In the genomic region with DNA sequence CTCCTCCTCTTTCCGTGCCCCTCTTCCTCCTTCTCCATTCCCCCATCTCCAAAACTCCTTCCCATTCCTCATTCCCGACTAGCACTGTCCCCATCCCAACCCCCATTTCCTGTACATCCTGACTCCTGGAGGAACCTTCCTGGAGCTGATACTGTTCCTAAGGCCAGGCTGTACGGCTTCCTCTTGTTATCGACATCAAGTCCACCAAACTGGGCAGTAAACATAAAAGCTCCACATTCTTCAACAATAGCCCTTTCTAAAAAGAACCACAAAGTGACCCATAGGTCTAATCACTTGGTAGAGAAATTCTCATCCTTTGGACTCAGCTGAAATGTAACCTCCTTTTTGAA, we compare ENCODE assay signal across 20 cellular contexts. TPM values are rescaled to one million over a fixed set of nuclear protein-coding genes. Genes with fewer than 3 reads are reported as not detected.
DNase-seq lines count a peak whose midpoint lies in the region; ATAC-seq, FAIRE-seq and TF ChIP-seq lines count a peak whose summit lies in the region.
"Had no signal": no experiment of that assay in that cellular context is flagged by ENCODE, and none has a peak within 500 bp of the region (broad histone marks: within the 10 kb centered on the region; RNA-seq: fewer than 3 reads in every experiment).

No MANE protein-coding gene starts in this region.

- no peak overlapping the region for H3K4me3 ChIP-seq in endothelial cell of umbilical vein (replicated peaks in 1 of 3; ENCODE audit: insufficient read depth in 1 of 3, low read depth in 1 of 3, low read length in 3 of 3)
- no peak overlapping the region for H3K4me3 ChIP-seq in endodermal cell (ENCODE audit: low read length)
- H3K4me3 ChIP-seq: BLaER1 treated with 17β-estradiol and CSF1 and Interleukin-3, amounts not matched to agents 10 nM and 100 nM; GM23338 had no signal

- DNase-seq in activated naive CD4-positive, alpha-beta T cell treated with anti-CD3 and anti-CD28 coated beads, Interleukin-2, amount 10 ng/mL, durations not matched to agents 7 days and 5 days = no peak
- DNase-seq in activated naive CD4-positive, alpha-beta T cell treated with anti-CD3 and anti-CD28 coated beads, Interleukin-2, amount 50 U/mL, for 72 hours (ENCODE audit: low spot score in 2 of 2) = no peak
- DNase-seq in NCI-H226 (peak; percentile 4), endothelial cell of umbilical vein (ENCODE audit: low read depth, low spot score) (peak; percentile 61), lung microvascular endothelial cell (ENCODE audit: low read depth in 2 of 2) (peak; percentile 30 to 64), endodermal cell (no peak)
- DNase-seq: ACHN; CD4-positive, CD25-positive, alpha-beta regulatory T cell; DMS153; DMS79 treated with DMSO at 0.1 percent for 48 hours; H7 had no signal

- H3K4me1 Mint-ChIP-seq in activated naive CD4-positive, alpha-beta T cell treated with anti-CD3 and anti-CD28 coated beads, Interleukin-2, amount 10 ng/mL, durations not matched to agents 7 days and 5 days = peaks cover 76% of the 10 kb centered on the region
- H3K4me1 Mint-ChIP-seq in endodermal cell = no peaks in the 10 kb centered on the region
- H3K4me1 Mint-ChIP-seq: IgD-negative memory B cell had no signal

- intact Hi-C loops in endothelial cell of umbilical vein (cut with micrococcal nuclease) = loop anchor here (2.0 kb wide), 1 partner anchor 38 kb away; no protein-coding TSS in a partner anchor

- TF ChIP-seq POLR2A in endothelial cell of umbilical vein (IDR thresholded peaks at IDR 0.05; ENCODE audit: low read depth, low read length) = no peak

- H3K9me3 Mint-ChIP-seq in activated naive CD4-positive, alpha-beta T cell treated with anti-CD3 and anti-CD28 coated beads, Interleukin-2, amount 10 ng/mL, durations not matched to agents 7 days and 5 days = no peaks in the 10 kb centered on the region
- H3K9me3 Mint-ChIP-seq in activated naive CD4-positive, alpha-beta T cell treated with anti-CD3 and anti-CD28 coated beads, Interleukin-2, amount 50 U/mL, for 72 hours = no peaks in the 10 kb centered on the region
- peaks cover 52% of the 10 kb centered on the region for H3K9me3 Mint-ChIP-seq in endodermal cell
- H3K9me3 Mint-ChIP-seq: CD4-positive, CD25-positive, alpha-beta regulatory T cell; GM23338; IgD-negative memory B cell had no signal

- H3K9ac ChIP-seq in endothelial cell of umbilical vein (replicated peaks; ENCODE audit: extremely low read depth, insufficient read depth, low read length) = no peak overlapping the region
- H3K9ac ChIP-seq in endodermal cell (ENCODE audit: extremely low read depth, low read length, poor library complexity, severe bottlenecking) = no peak overlapping the region
- H3K9ac ChIP-seq: BLaER1 treated with 17β-estradiol and CSF1 and Interleukin-3, amounts not matched to agents 10 nM and 100 nM had no signal

- peak overlapping the region; percentile 40 for H2AFZ ChIP-seq in endothelial cell of umbilical vein (ENCODE audit: low read depth, low read length)
- H2AFZ ChIP-seq: GM23338 had no signal

- CTCF ChIA-PET in activated naive CD4-positive, alpha-beta T cell treated with anti-CD3 and anti-CD28 coated beads, Interleukin-2, amount 10 ng/mL, durations not matched to agents 7 days and 5 days (lab: Charles Lee) = interaction anchor here (1.1 kb wide), 1 partner anchor 489 kb away, joined by 3 read pairs; no protein-coding TSS in a partner anchor
- CTCF ChIA-PET in endothelial cell of umbilical vein (lab: Charles Lee) = interaction anchor here (0.9 to 2.9 kb wide), 7 partner anchors 13 to 602 kb away, joined by 3 to 28 read pairs (median 4); a partner anchor contains a TSS

- peak overlapping the region; percentile 54 for H3K27ac Mint-ChIP-seq in activated naive CD4-positive, alpha-beta T cell treated with anti-CD3 and anti-CD28 coated beads, Interleukin-2, amount 10 ng/mL, durations not matched to agents 7 days and 5 days
- no peak overlapping the region for H3K27ac Mint-ChIP-seq in activated naive CD4-positive, alpha-beta T cell treated with anti-CD3 and anti-CD28 coated beads, Interleukin-2, amount 50 U/mL, for 72 hours
- no peak overlapping the region for H3K27ac Mint-ChIP-seq in endodermal cell
- H3K27ac Mint-ChIP-seq: GM23338, IgD-negative memory B cell had no signal

- peak overlapping the region; percentile 67 for H3K4me2 ChIP-seq in endothelial cell of umbilical vein (ENCODE audit: insufficient read depth, low read length)
- H3K4me2 ChIP-seq: GM23338 had no signal

- no peaks in the 10 kb centered on the region for H3K27me3 Mint-ChIP-seq in activated naive CD4-positive, alpha-beta T cell treated with anti-CD3 and anti-CD28 coated beads, Interleukin-2, amount 10 ng/mL, durations not matched to agents 7 days and 5 days
- no peaks in the 10 kb centered on the region for H3K27me3 Mint-ChIP-seq in endodermal cell (ENCODE audit: insufficient read depth)
- H3K27me3 Mint-ChIP-seq: CD4-positive, CD25-positive, alpha-beta regulatory T cell had no signal

- dilution Hi-C loops in endothelial cell of umbilical vein (cut with MboI; ENCODE audit: extremely low pct_ligation_motif_present, low sequenced_read_pairs) = no loop called here

- H3K9me1 ChIP-seq in endothelial cell of umbilical vein (replicated peaks; ENCODE audit: control insufficient read depth, extremely low read depth, insufficient read depth, low read length) = no peaks in the 10 kb centered on the region

- H3K36me3 Mint-ChIP-seq in activated naive CD4-positive, alpha-beta T cell treated with anti-CD3 and anti-CD28 coated beads, Interleukin-2, amount 10 ng/mL, durations not matched to agents 7 days and 5 days = peaks cover 13% of the 10 kb centered on the region
- no peaks in the 10 kb centered on the region for H3K36me3 Mint-ChIP-seq in activated naive CD4-positive, alpha-beta T cell treated with anti-CD3 and anti-CD28 coated beads, Interleukin-2, amount 50 U/mL, for 72 hours
- H3K36me3 Mint-ChIP-seq in endodermal cell (ENCODE audit: low read depth) = peaks cover 9% of the 10 kb centered on the region
- H3K36me3 Mint-ChIP-seq: CD4-positive, CD25-positive, alpha-beta regulatory T cell; IgD-negative memory B cell had no signal

- no peaks in the 10 kb centered on the region for H3K79me2 ChIP-seq in endothelial cell of umbilical vein (ENCODE audit: control insufficient read depth, insufficient read depth, low read length)

- no peaks in the 10 kb centered on the region for H4K20me1 ChIP-seq in endothelial cell of umbilical vein (replicated peaks; ENCODE audit: control insufficient read depth, extremely low read depth, insufficient read depth, low read length)

- H3K4me1 ChIP-seq in endothelial cell of umbilical vein (ENCODE audit: control insufficient read depth, extremely low read depth, insufficient read depth, low read length) = peaks cover 54% of the 10 kb centered on the region
- peaks cover 5% of the 10 kb centered on the region for H3K4me1 ChIP-seq in endodermal cell (ENCODE audit: control insufficient read depth, insufficient read depth, low read length)

- no peak for TF ChIP-seq CTCF in endothelial cell of umbilical vein (IDR thresholded peaks at IDR 0.05; ENCODE audit: extremely low read depth in 1 of 2, insufficient read depth in 1 of 2, low read depth in 1 of 2, low read length in 2 of 2)
- no peak for TF ChIP-seq CTCF in endodermal cell (conservative IDR thresholded peaks at IDR 0.05)

- H3K9me3 ChIP-seq in endothelial cell of umbilical vein (replicated peaks; ENCODE audit: control insufficient read depth, insufficient read depth, low read length) (no peaks in the 10 kb centered on the region), endodermal cell (ENCODE audit: control insufficient read depth, low read length) (no peaks in the 10 kb centered on the region)
- H3K9me3 ChIP-seq: BLaER1 treated with 17β-estradiol and CSF1 and Interleukin-3, amounts not matched to agents 10 nM and 100 nM had no signal

- no peak overlapping the region for H3K4me3 Mint-ChIP-seq in activated naive CD4-positive, alpha-beta T cell treated with anti-CD3 and anti-CD28 coated beads, Interleukin-2, amount 10 ng/mL, durations not matched to agents 7 days and 5 days
- H3K4me3 Mint-ChIP-seq in endodermal cell = no peak overlapping the region
- H3K4me3 Mint-ChIP-seq: CD4-positive, CD25-positive, alpha-beta regulatory T cell; GM23338; IgD-negative memory B cell had no signal

- FAIRE-seq in endothelial cell of umbilical vein (lab: Jason Lieb, UNC) = peak; percentile 78
- FAIRE-seq: D721Med, G401.6, GM12891 had no signal

- BruUV-seq in endothelial cell of umbilical vein (replicated peaks; lab: Mats Ljungman, UMichigan) = no TSS peak

- WGBS in endodermal cell (ENCODE audit: insufficient coverage in 1 of 2, insufficient read length in 1 of 2), 2 experiments = 96% methylated on average over 4 of the region's 4 CpGs; no CpG with 5 or more reads in 1 of the 2 experiments

- H3K36me3 ChIP-seq in endothelial cell of umbilical vein (ENCODE audit: control insufficient read depth in 2 of 2, extremely low read depth in 1 of 2, insufficient read depth in 2 of 2, low read length in 2 of 2) = no peaks in the 10 kb centered on the region
- peaks cover 25% of the 10 kb centered on the region for H3K36me3 ChIP-seq in endodermal cell (ENCODE audit: control insufficient read depth, insufficient read depth, low read length)
- H3K36me3 ChIP-seq: BLaER1 treated with 17β-estradiol and CSF1 and Interleukin-3, amounts not matched to agents 10 nM and 100 nM had no signal

- POLR2A ChIA-PET in endothelial cell of umbilical vein (lab: Charles Lee) = no interaction called here

- H3K27me3 ChIP-seq in endothelial cell of umbilical vein (ENCODE audit: control insufficient read depth in 2 of 2, insufficient read depth in 2 of 2, low read length in 2 of 2) (no peaks in the 10 kb centered on the region), endodermal cell (ENCODE audit: control insufficient read depth, insufficient read depth, low read length, poor library complexity, severe bottlenecking) (no peaks in the 10 kb centered on the region)

- H3K27ac ChIP-seq in endothelial cell of umbilical vein (ENCODE audit: insufficient read depth, low read depth, low read length) (peak overlapping the region; percentile 61), endodermal cell (ENCODE audit: low read depth, low read length) (no peak overlapping the region)
- H3K27ac ChIP-seq: BLaER1 treated with 17β-estradiol and CSF1 and Interleukin-3, amounts not matched to agents 10 nM and 100 nM had no signal

- ATAC-seq in activated naive CD4-positive, alpha-beta T cell treated with anti-CD3 and anti-CD28 coated beads, Interleukin-2, amount 50 U/mL, for 72 hours = no peak
- ATAC-seq in HG03565 (IDR thresholded peaks at IDR 0.05; ENCODE audit: unreplicated experiment) = no peak
- no peak for ATAC-seq in HG03135 (IDR thresholded peaks at IDR 0.05; ENCODE audit: unreplicated experiment)
- ATAC-seq: GM23338 had no signal

RNA-seq across cellular contexts. Expression of a gene that starts 22.9 kb away (rescaled TPM):
- under 1 TPM in 1 of 2 donors, not detected in 1; 0.30 TPM for total RNA-seq in activated naive CD4-positive, alpha-beta T cell treated with anti-CD3 and anti-CD28 coated beads, Interleukin-2, amount 50 U/mL, for 72 hours
- total RNA-seq in endothelial cell of umbilical vein (0.20 and 0.21 TPM in 2 replicates), lung microvascular endothelial cell (0.20 and 0.44 TPM in 2 replicates), endodermal cell (not detected)
- 0.22 and 0.29 TPM in 2 replicates for polyA plus RNA-seq in endothelial cell of umbilical vein
- polyA plus RNA-seq in endothelial cell of umbilical vein (2011; cell fraction: cytosol; rRNA removed) = 0.14 and 0.17 TPM in 2 replicates
- 0.47 and 0.73 TPM in 2 replicates for polyA plus RNA-seq in endothelial cell of umbilical vein (2011; cell fraction: nucleus; rRNA removed)
- not detected in 2 replicates for polyA plus RNA-seq in endothelial cell of umbilical vein (2012)
- polyA minus RNA-seq in endothelial cell of umbilical vein = not detected in 2 replicates
- polyA minus RNA-seq in endothelial cell of umbilical vein (2011; cell fraction: cytosol; rRNA and poly(A)+ RNA removed) = not detected
- polyA minus RNA-seq in endothelial cell of umbilical vein (2011; cell fraction: nucleus; rRNA and poly(A)+ RNA removed) = not detected in 2 replicates
- not detected for polyA plus RNA-seq in endodermal cell (2013, experiment 1 of 2)
- not detected for polyA plus RNA-seq in endodermal cell (2013, experiment 2 of 2)
- total RNA-seq: A172; CD4-positive, CD25-positive, alpha-beta regulatory T cell; GM23338; H7 had no signal
- polyA plus RNA-seq: CD4-positive, CD25-positive, alpha-beta regulatory T cell; GM23338; IgD-negative memory B cell had no signal

RNA-seq across cellular contexts. Expression of a gene that starts 35.4 kb away (rescaled TPM):
- total RNA-seq in activated naive CD4-positive, alpha-beta T cell treated with anti-CD3 and anti-CD28 coated beads, Interleukin-2, amount 50 U/mL, for 72 hours = not detected
- not detected in 2 replicates for total RNA-seq in endothelial cell of umbilical vein
- polyA plus RNA-seq in endothelial cell of umbilical vein = not detected in 2 replicates
- polyA plus RNA-seq in endothelial cell of umbilical vein (2011; cell fraction: cytosol; rRNA removed) = not detected in 2 replicates
- not detected in 2 replicates for polyA plus RNA-seq in endothelial cell of umbilical vein (2011; cell fraction: nucleus; rRNA removed)
- polyA plus RNA-seq in endothelial cell of umbilical vein (2012) = not detected in 2 replicates
- polyA minus RNA-seq in endothelial cell of umbilical vein = not detected in 2 replicates
- not detected for polyA minus RNA-seq in endothelial cell of umbilical vein (2011; cell fraction: cytosol; rRNA and poly(A)+ RNA removed)
- polyA minus RNA-seq in endothelial cell of umbilical vein (2011; cell fraction: nucleus; rRNA and poly(A)+ RNA removed) = not detected in 2 replicates
- not detected in 2 replicates for total RNA-seq in lung microvascular endothelial cell
- under 1 TPM in 1 of 2 donors, not detected in 1; 0.53 TPM for total RNA-seq in endodermal cell
- not detected for polyA plus RNA-seq in endodermal cell (2013, experiment 1 of 2)
- not detected for polyA plus RNA-seq in endodermal cell (2013, experiment 2 of 2)
- total RNA-seq: A172; CD4-positive, CD25-positive, alpha-beta regulatory T cell; H7 had no signal
- polyA plus RNA-seq: CD4-positive, CD25-positive, alpha-beta regulatory T cell; GM23338; IgD-negative memory B cell had no signal

Comparison
In these comparisons a context has a peak if more than half of its experiments do, and no peak if none do; other contexts are left out.
1. DNase-seq: peak in NCI-H226 (single experiment), endothelial cell of umbilical vein (single experiment) and lung microvascular endothelial cell (2 of 2); none in activated naive CD4-positive, alpha-beta T cell treated with anti-CD3 and anti-CD28 coated beads, Interleukin-2, amount 10 ng/mL, durations not matched to agents 7 days and 5 days (single experiment), activated naive CD4-positive, alpha-beta T cell treated with anti-CD3 and anti-CD28 coated beads, Interleukin-2, amount 50 U/mL, for 72 hours (0 of 2) and endodermal cell (single experiment).